18 cellular contexts compared by ENCODE assay signal in genomic region chr11:30422828-30423648, GRCh38.
DNase-seq lines count a peak whose midpoint lies in the region; ATAC-seq and TF ChIP-seq lines count a peak whose summit lies in the region.
"Had no signal": no experiment of that assay in that cellular context is flagged by ENCODE, and none has a peak within 500 bp of the region (broad histone marks: within the 10 kb centered on the region; RNA-seq: fewer than 3 reads in every experiment).

No MANE protein-coding gene starts in this region.

- H3K27ac Mint-ChIP-seq in WTC11: no peak overlapping the region
- H3K27ac Mint-ChIP-seq in CD4-positive, alpha-beta T cell: no peak overlapping the region
- H3K27ac Mint-ChIP-seq: activated CD4-positive, alpha-beta T cell treated with anti-CD3 and anti-CD28 coated beads, Interleukin-2, amount 10 ng/mL, durations not matched to agents 7 days and 5 days; activated naive CD4-positive, alpha-beta T cell treated with anti-CD3 and anti-CD28 coated beads for 36 hours; effector memory CD8-positive, alpha-beta T cell; immature natural killer cell; naive B cell had no signal

- DNase-seq in HEK293T (ENCODE audit: extremely low spot score): no peak
- DNase-seq in WTC11 (ENCODE audit: low spot score): peak; percentile 26
- DNase-seq in left kidney (ENCODE audit: low read depth, low spot score): peak; percentile 86
- peak; percentile 49 for DNase-seq in renal cortical epithelial cell (ENCODE audit: low read depth)
- DNase-seq in CD4-positive, alpha-beta T cell: no peak
- DNase-seq in activated CD4-positive, alpha-beta T cell treated with anti-CD3 and anti-CD28 coated beads, Interleukin-2, amount 50 U/mL, for 1 hour: no peak
- DNase-seq: activated CD4-positive, alpha-beta T cell treated with anti-CD3 and anti-CD28 coated beads, Interleukin-2, amount 10 ng/mL, durations not matched to agents 7 days and 5 days; activated naive CD4-positive, alpha-beta T cell treated with anti-CD3 and anti-CD28 coated beads for 36 hours; effector memory CD8-positive, alpha-beta T cell; immature natural killer cell; KG1; MV-4-11; naive B cell; NCI-H2029; NCI-H345 had no signal

- intact Hi-C loops in CD4-positive, alpha-beta T cell (cut with DNase I, micrococcal nuclease): no loop called here

- no peak overlapping the region for H3K4me3 Mint-ChIP-seq in WTC11
- no peak overlapping the region for H3K4me3 Mint-ChIP-seq in CD4-positive, alpha-beta T cell
- H3K4me3 Mint-ChIP-seq: activated CD4-positive, alpha-beta T cell treated with anti-CD3 and anti-CD28 coated beads, Interleukin-2, amount 10 ng/mL, durations not matched to agents 7 days and 5 days; activated naive CD4-positive, alpha-beta T cell treated with anti-CD3 and anti-CD28 coated beads for 36 hours; effector memory CD8-positive, alpha-beta T cell; immature natural killer cell; naive B cell had no signal

- peaks cover 10% of the 10 kb centered on the region for H3K27me3 Mint-ChIP-seq in WTC11 (ENCODE audit: low read depth)
- H3K27me3 Mint-ChIP-seq in CD4-positive, alpha-beta T cell: no peaks in the 10 kb centered on the region
- H3K27me3 Mint-ChIP-seq: naive B cell had no signal

- POLR2A ChIA-PET in HEK293T (lab: Yijun Ruan, JAX) (no interaction called here), WTC11 (lab: Charles Lee) (interaction anchor here (0.5 to 0.9 kb wide), 2 partner anchors 9 to 23 kb away, joined by 3 to 4 read pairs; no protein-coding TSS in a partner anchor)
- POLR2A ChIA-PET in CD4-positive, alpha-beta T cell (lab: Charles Lee): no interaction called here

- no peak overlapping the region for H3K27ac ChIP-seq in CD4-positive, alpha-beta T cell (ENCODE audit: low read depth, low read length)
- H3K27ac ChIP-seq: ascending aorta, HL-60 had no signal

- TF ChIP-seq CTCF in WTC11 (IDR thresholded peaks at IDR 0.05): no peak
- TF ChIP-seq CTCF in CD4-positive, alpha-beta T cell (IDR thresholded peaks at IDR 0.05): no peak

- H3K27me3 ChIP-seq in CD4-positive, alpha-beta T cell (ENCODE audit: control insufficient read depth, insufficient read depth, low read length): no peaks in the 10 kb centered on the region
- H3K27me3 ChIP-seq: ascending aorta had no signal

- no peaks in the 10 kb centered on the region for H3K9me3 Mint-ChIP-seq in WTC11
- H3K9me3 Mint-ChIP-seq in CD4-positive, alpha-beta T cell: no peaks in the 10 kb centered on the region
- H3K9me3 Mint-ChIP-seq: activated CD4-positive, alpha-beta T cell treated with anti-CD3 and anti-CD28 coated beads, Interleukin-2, amount 10 ng/mL, durations not matched to agents 7 days and 5 days; activated naive CD4-positive, alpha-beta T cell treated with anti-CD3 and anti-CD28 coated beads for 36 hours; effector memory CD8-positive, alpha-beta T cell; naive B cell had no signal

- H3K4me1 Mint-ChIP-seq in WTC11: peaks cover 31% of the 10 kb centered on the region
- no peaks in the 10 kb centered on the region for H3K4me1 Mint-ChIP-seq in CD4-positive, alpha-beta T cell (ENCODE audit: low read depth)
- H3K4me1 Mint-ChIP-seq: activated CD4-positive, alpha-beta T cell treated with anti-CD3 and anti-CD28 coated beads, Interleukin-2, amount 10 ng/mL, durations not matched to agents 7 days and 5 days; naive B cell had no signal

- peak; percentile 85 for ATAC-seq in WTC11
- ATAC-seq in CD4-positive, alpha-beta T cell (ENCODE audit: poor library complexity): no peak
- ATAC-seq in GM19467 (IDR thresholded peaks at IDR 0.05; ENCODE audit: unreplicated experiment): no peak
- ATAC-seq: effector memory CD8-positive, alpha-beta T cell had no signal

- CTCF ChIA-PET in HEK293T (lab: Yijun Ruan, JAX): no interaction called here
- CTCF ChIA-PET in WTC11 (lab: Charles Lee): no interaction called here
- CTCF ChIA-PET in CD4-positive, alpha-beta T cell (lab: Charles Lee): interaction anchor here (1.2 kb wide), 1 partner anchor 8 kb away, joined by 4 read pairs; no protein-coding TSS in a partner anchor

- H3K36me3 Mint-ChIP-seq in WTC11: no peaks in the 10 kb centered on the region
- no peaks in the 10 kb centered on the region for H3K36me3 Mint-ChIP-seq in CD4-positive, alpha-beta T cell (ENCODE audit: low read depth)
- H3K36me3 Mint-ChIP-seq: immature natural killer cell, naive B cell had no signal

- H3K9me3 ChIP-seq in CD4-positive, alpha-beta T cell (ENCODE audit: control insufficient read depth, low read length): no peaks in the 10 kb centered on the region
- H3K9me3 ChIP-seq: ascending aorta had no signal

TF ChIP-seq in HEK293T, 16 proteins besides CTCF, POLR2A, EP300 and RAD21:
- peak; percentile 40 for TF ChIP-seq PKNOX1 (IDR thresholded peaks at IDR 0.05)
- TF ChIP-seq ZNF384 (IDR thresholded peaks at IDR 0.05): no peak
- TF ChIP-seq ARNT (IDR thresholded peaks at IDR 0.05): no peak

TF ChIP-seq in WTC11, 78 proteins besides CTCF, POLR2A, EP300 and RAD21:
- no peak for TF ChIP-seq FOXK1 (CRISPR knock-in tag; IDR thresholded peaks at IDR 0.05)
- no peak for TF ChIP-seq IRF2 (CRISPR knock-in tag; IDR thresholded peaks at IDR 0.05; ENCODE audit: borderline replicate concordance, low read depth)
- no peak for TF ChIP-seq ZNF396 (CRISPR knock-in tag; IDR thresholded peaks at IDR 0.05; ENCODE audit: borderline replicate concordance)
- TF ChIP-seq ZSCAN18 (CRISPR knock-in tag; IDR thresholded peaks at IDR 0.05): no peak
- no peak for TF ChIP-seq KAT7 (CRISPR knock-in tag; IDR thresholded peaks at IDR 0.05; ENCODE audit: borderline replicate concordance)
- TF ChIP-seq ZBTB43 (CRISPR knock-in tag; IDR thresholded peaks at IDR 0.05): no peak
- no peak for TF ChIP-seq E2F5 (CRISPR knock-in tag; IDR thresholded peaks at IDR 0.05)
- no peak for TF ChIP-seq SP1 (CRISPR knock-in tag; conservative IDR thresholded peaks at IDR 0.05)
- TF ChIP-seq E2F1 (CRISPR knock-in tag; IDR thresholded peaks at IDR 0.05): no peak
- no peak for TF ChIP-seq PRRX2 (CRISPR knock-in tag; IDR thresholded peaks at IDR 0.05)
- TF ChIP-seq CREB1 (CRISPR knock-in tag; IDR thresholded peaks at IDR 0.05): no peak
- TF ChIP-seq MXD4 (CRISPR knock-in tag; IDR thresholded peaks at IDR 0.05; ENCODE audit: borderline replicate concordance): no peak

Comparison
In these comparisons a context has a peak if more than half of its experiments do, and no peak if none do; other contexts are left out.
1. DNase-seq: peak in WTC11 (single experiment), left kidney (single experiment) and renal cortical epithelial cell (single experiment); none in HEK293T (single experiment), CD4-positive, alpha-beta T cell (0 of 10) and activated CD4-positive, alpha-beta T cell treated with anti-CD3 and anti-CD28 coated beads, Interleukin-2, amount 50 U/mL, for 1 hour (single experiment).